Comparison of ENCODE assay signal across 10 cellular contexts in genomic region chr1:225896937-225897549, GRCh38. TPM values are rescaled to one million over a fixed set of nuclear protein-coding genes. Genes with fewer than 3 reads are reported as not detected.
DNase-seq lines count a peak whose midpoint lies in the region; ATAC-seq, FAIRE-seq and TF ChIP-seq lines count a peak whose summit lies in the region.
"Had no signal": no experiment of that assay in that cellular context is flagged by ENCODE, and none has a peak within 500 bp of the region (broad histone marks: within the 10 kb centered on the region; RNA-seq: fewer than 3 reads in every experiment).

No MANE protein-coding gene starts in this region.

- no peaks in the 10 kb centered on the region for H3K27me3 ChIP-seq in neutrophil
- H3K27me3 ChIP-seq: cardiac muscle cell had no signal

- H3K36me3 ChIP-seq in neutrophil = no peaks in the 10 kb centered on the region
- H3K36me3 ChIP-seq: cardiac muscle cell had no signal

- no peaks in the 10 kb centered on the region for H3K9me3 ChIP-seq in neutrophil

- H3K36me3 Mint-ChIP-seq in activated naive CD4-positive, alpha-beta T cell treated with anti-CD3 and anti-CD28 coated beads, Interleukin-2, amount 50 U/mL, for 72 hours = peaks cover 0 to 15% of the 10 kb centered on the region in 2 donors

- FAIRE-seq in RCC 7860 (lab: Jason Lieb, UNC) = no peak
- FAIRE-seq: A204.1 had no signal

- DNase-seq in NCI-H748 (lab: John Stamatoyannopoulos, UW; ENCODE audit: unreplicated experiment) (peak; percentile 22), NCI-H748 treated with DMSO at 0.1 percent for 48 hours (lab: John Stamatoyannopoulos, UW) (no peak), RCC 7860 (ENCODE audit: low spot score) (peak; percentile 62), C1 segment of cervical spinal cord (lab: John Stamatoyannopoulos, UW) (no peak), NCI-H2081 (lab: John Stamatoyannopoulos, UW) (no peak)
- peak; percentile 62 to 77 for DNase-seq in activated naive CD4-positive, alpha-beta T cell treated with anti-CD3 and anti-CD28 coated beads, Interleukin-2, amount 50 U/mL, for 72 hours (ENCODE audit: low spot score in 2 of 2)

- ATAC-seq in HG03064 (IDR thresholded peaks at IDR 0.05; ENCODE audit: low read depth, unreplicated experiment) = peak; percentile 100
- peak; percentile 99 to 100 for ATAC-seq in activated naive CD4-positive, alpha-beta T cell treated with anti-CD3 and anti-CD28 coated beads, Interleukin-2, amount 50 U/mL, for 72 hours

- H3K27ac Mint-ChIP-seq in activated naive CD4-positive, alpha-beta T cell treated with anti-CD3 and anti-CD28 coated beads, Interleukin-2, amount 50 U/mL, for 72 hours = peak overlapping the region; percentile 77 to 82

- no peak for TF ChIP-seq CTCF in neutrophil (IDR thresholded peaks at IDR 0.05)

- H3K9me3 Mint-ChIP-seq in activated naive CD4-positive, alpha-beta T cell treated with anti-CD3 and anti-CD28 coated beads, Interleukin-2, amount 50 U/mL, for 72 hours = peaks cover 0 to 3% of the 10 kb centered on the region in 2 donors

- H3K4me1 ChIP-seq in neutrophil (ENCODE audit: control insufficient read depth in 1 of 2, insufficient read depth in 1 of 2, low read depth in 1 of 2, low read length in 1 of 2) = peaks cover 31 to 44% of the 10 kb centered on the region in 2 experiments

- H3K4me3 ChIP-seq in neutrophil (ENCODE audit: low read depth in 1 of 2, low read length in 1 of 2) = peak overlapping the region in 1 of 2 experiments; percentile 18
- H3K4me3 ChIP-seq: cardiac muscle cell had no signal

- peak overlapping the region; percentile 91 for H3K27ac ChIP-seq in neutrophil
- H3K27ac ChIP-seq: cardiac muscle cell had no signal

RNA-seq across cellular contexts. Expression of gene LEFTY1, which starts 8.1 kb away (rescaled TPM):
- total RNA-seq in activated naive CD4-positive, alpha-beta T cell treated with anti-CD3 and anti-CD28 coated beads, Interleukin-2, amount 50 U/mL, for 72 hours = under 1 TPM in 1 of 2 donors, not detected in 1; 0.54 TPM

RNA-seq across cellular contexts. Expression of gene TMEM63A, which starts 14.9 kb away (rescaled TPM):
- 100 to 1,000 TPM in 1 of 2 donors, 10 to 100 TPM in 1; 67.8 to 115 TPM for total RNA-seq in activated naive CD4-positive, alpha-beta T cell treated with anti-CD3 and anti-CD28 coated beads, Interleukin-2, amount 50 U/mL, for 72 hours

RNA-seq across cellular contexts. Expression of gene PYCR2, which starts 27.0 kb away (rescaled TPM):
- 100 to 1,000 TPM; 114 to 129 TPM for total RNA-seq in activated naive CD4-positive, alpha-beta T cell treated with anti-CD3 and anti-CD28 coated beads, Interleukin-2, amount 50 U/mL, for 72 hours

RNA-seq across cellular contexts. Expression of gene LEFTY2, which starts 44.0 kb away (rescaled TPM):
- total RNA-seq in activated naive CD4-positive, alpha-beta T cell treated with anti-CD3 and anti-CD28 coated beads, Interleukin-2, amount 50 U/mL, for 72 hours = not detected

Comparison
In these comparisons a context has a peak if more than half of its experiments do, and no peak if none do; other contexts are left out.
1. DNase-seq: peak in NCI-H748 (single experiment), RCC 7860 (single experiment) and activated naive CD4-positive, alpha-beta T cell treated with anti-CD3 and anti-CD28 coated beads, Interleukin-2, amount 50 U/mL, for 72 hours (2 of 2); none in NCI-H748 treated with DMSO at 0.1 percent for 48 hours (single experiment), C1 segment of cervical spinal cord (0 of 14) and NCI-H2081 (0 of 2).